Comparison of ENCODE assay signal across 14 cellular contexts in genomic region chr9:132846109-132846917, GRCh38. TPM values are rescaled to one million over a fixed set of nuclear protein-coding genes. Genes with fewer than 3 reads are reported as not detected.
DNase-seq lines count a peak whose midpoint lies in the region; ATAC-seq and TF ChIP-seq lines count a peak whose summit lies in the region.
"Had no signal": no experiment of that assay in that cellular context is flagged by ENCODE, and none has a peak within 500 bp of the region (broad histone marks: within the 10 kb centered on the region; RNA-seq: fewer than 3 reads in every experiment).

No MANE protein-coding gene starts in this region.

- H3K4me1 Mint-ChIP-seq in T-helper 17 cell, result no peaks in the 10 kb centered on the region

- TF ChIP-seq POLR2A in spleen (IDR thresholded peaks at IDR 0.05), result no peak

- 0 out of 2 replicates have a peak, but pooled peaks cover 2% of the 10 kb centered on the region for H3K4me1 ChIP-seq in BE2C
- H3K4me1 ChIP-seq in spleen, result no peaks in the 10 kb centered on the region

- H3K27me3 Mint-ChIP-seq in T-helper 17 cell, result peaks cover 15% of the 10 kb centered on the region

- no peaks in the 10 kb centered on the region; the same call in 1 of the 2 replicates for H3K9me3 ChIP-seq in BE2C
- no peaks in the 10 kb centered on the region for H3K9me3 ChIP-seq in KOPT-K1 (ENCODE audit: insufficient read depth, low read length, poor library complexity, severe bottlenecking)
- H3K9me3 ChIP-seq in spleen, result no peaks in the 10 kb centered on the region
- no peaks in the 10 kb centered on the region for H3K9me3 ChIP-seq in T-helper 17 cell (ENCODE audit: control insufficient read depth, low read length, poor library complexity, severe bottlenecking)

- no peak overlapping the region for H3K27ac Mint-ChIP-seq in T-helper 17 cell
- H3K27ac Mint-ChIP-seq: CD14-positive monocyte; CD8-positive, alpha-beta T cell; HFFc6 had no signal

- no peaks in the 10 kb centered on the region for H3K36me3 ChIP-seq in BE2C
- H3K36me3 ChIP-seq in KOPT-K1 (ENCODE audit: insufficient read depth, low read length), result no peaks in the 10 kb centered on the region
- no peaks in the 10 kb centered on the region for H3K36me3 ChIP-seq in spleen

- WGBS in spleen, 5 donors, result 77 to 90% (median 86%) methylated on average over 7 to 12 of the region's 12 CpGs

- no peaks in the 10 kb centered on the region for H3K27me3 ChIP-seq in BE2C
- no peaks in the 10 kb centered on the region for H3K27me3 ChIP-seq in spleen (replicated peaks in 1 of 7)

- intact Hi-C loops in spleen (cut with DNase I; ENCODE audit: low total_unique reads), result no loop called here

- TF ChIP-seq CTCF in BE2C (IDR thresholded peaks at IDR 0.05; ENCODE audit: low read depth, low read length) (no peak), spleen (IDR thresholded peaks at IDR 0.05 in 8 of 11, conservative IDR thresholded peaks at IDR 0.05 in 3 of 11) (no peak)

- H3K36me3 Mint-ChIP-seq in T-helper 17 cell (ENCODE audit: low read depth), result no peaks in the 10 kb centered on the region
- H3K36me3 Mint-ChIP-seq: CD14-positive monocyte; CD8-positive, alpha-beta T cell had no signal

- no peak overlapping the region for H3K4me3 Mint-ChIP-seq in T-helper 17 cell
- H3K4me3 Mint-ChIP-seq: CD14-positive monocyte; CD8-positive, alpha-beta T cell; HFFc6 had no signal

- ATAC-seq in esophagus mucosa (peak; percentile 21), T-helper 17 cell (no peak)
- ATAC-seq: CD8-positive, alpha-beta T cell had no signal

- DNase-seq in BE2C (peak; percentile 43), spleen (peak; percentile 57), GF-D8 (lab: John Stamatoyannopoulos, UW) (no peak), T-helper 17 cell (no peak), NCI-H82 treated with DMSO at 0.1 percent for 48 hours (lab: John Stamatoyannopoulos, UW; ENCODE audit: unreplicated experiment) (no peak)
- DNase-seq: ACHN; CD8-positive, alpha-beta T cell; COR-L47; HCEC 1CT; HFFc6 had no signal

- H3K4me3 ChIP-seq in BE2C (ENCODE audit: low read depth, low read length) (no peak overlapping the region), spleen (no peak overlapping the region)

- H3K27ac ChIP-seq in KOPT-K1 (ENCODE audit: low read depth, low read length, poor library complexity, severe bottlenecking) (peak overlapping the region; percentile 93), spleen (no peak overlapping the region)
- H3K27ac ChIP-seq: HL-60 had no signal

RNA-seq across cellular contexts. Expression of gene AK8, which starts 31.8 kb away (rescaled TPM):
- polyA plus RNA-seq in BE2C (2012; ENCODE audit: insufficient read depth, insufficient read length, low read depth), result not detected
- total RNA-seq in esophagus mucosa (1.7 TPM), spleen (1 to 10 TPM in 1 of 7 donors, under 1 TPM in 6; 0.51 to 1.8 (median 0.92) TPM), T-helper 17 cell (under 1 TPM in 1 of 2 donors, not detected in 1; 0.32 TPM)
- polyA plus RNA-seq in spleen, result 1 to 10 TPM in 2 of 3 donors, under 1 TPM in 1; 0.22 to 1.8 (median 1.0) TPM
- total RNA-seq: CD8-positive, alpha-beta T cell had no signal

RNA-seq across cellular contexts. Expression of gene SPACA9, which starts 32.4 kb away (rescaled TPM):
- 2.2 TPM for polyA plus RNA-seq in BE2C (2012; ENCODE audit: insufficient read depth, insufficient read length, low read depth)
- total RNA-seq in esophagus mucosa, result 11.2 TPM
- 1 to 10 TPM; 1.1 to 5.6 (median 2.5) TPM for total RNA-seq in spleen
- 1 to 10 TPM; 1.7 to 3.5 (median 3.0) TPM for polyA plus RNA-seq in spleen
- total RNA-seq in T-helper 17 cell, result under 1 TPM; 0.52 to 0.86 TPM

Comparison
In these comparisons a context has a peak if more than half of its experiments do, and no peak if none do; other contexts are left out.
1. DNase-seq: peak in BE2C (single experiment) and spleen (single experiment); none in GF-D8 (single experiment), T-helper 17 cell (0 of 3) and NCI-H82 treated with DMSO at 0.1 percent for 48 hours (single experiment).